Comparison of ENCODE assay signal across 9 cellular contexts in genomic region chr17:1203967-1204291, GRCh38. TPM values are rescaled to one million over a fixed set of nuclear protein-coding genes. Genes with fewer than 3 reads are reported as not detected.
DNase-seq lines count a peak whose midpoint lies in the region; ATAC-seq and TF ChIP-seq lines count a peak whose summit lies in the region.
"Had no signal": no experiment of that assay in that cellular context is flagged by ENCODE, and none has a peak within 500 bp of the region (broad histone marks: within the 10 kb centered on the region; RNA-seq: fewer than 3 reads in every experiment).

No MANE protein-coding gene starts in this region.

- no peaks in the 10 kb centered on the region for H3K9me3 ChIP-seq in CD4-positive, CD25-positive, alpha-beta regulatory T cell (ENCODE audit: control insufficient read depth in 2 of 2, low read length in 2 of 2)
- no peaks in the 10 kb centered on the region for H3K9me3 ChIP-seq in cardiac muscle cell (ENCODE audit: low read depth)
- H3K9me3 ChIP-seq in prostate gland, result no peaks in the 10 kb centered on the region

- H3K27ac ChIP-seq in CD4-positive, CD25-positive, alpha-beta regulatory T cell (ENCODE audit: insufficient read depth, low read length, poor library complexity, severe bottlenecking), result no peak overlapping the region
- H3K27ac ChIP-seq in cardiac muscle cell (no peak overlapping the region), prostate gland (peak overlapping the region; percentile 36 to 65)

- H3K4me3 ChIP-seq in CD4-positive, CD25-positive, alpha-beta regulatory T cell (ENCODE audit: low read depth, low read length), result no peak overlapping the region
- peak overlapping the region; percentile 28 for H3K4me3 ChIP-seq in cardiac muscle cell
- peak overlapping the region; percentile 44 to 48 for H3K4me3 ChIP-seq in prostate gland

- H3K4me1 Mint-ChIP-seq in CD4-positive, CD25-positive, alpha-beta regulatory T cell, result peaks cover 2 to 25% (median 12%) of the 10 kb centered on the region in 4 donors
- no peaks in the 10 kb centered on the region for H3K4me1 Mint-ChIP-seq in WTC11

- H3K27me3 ChIP-seq in CD4-positive, CD25-positive, alpha-beta regulatory T cell (ENCODE audit: control insufficient read depth, insufficient read depth, low read length), result no peaks in the 10 kb centered on the region
- H3K27me3 ChIP-seq in cardiac muscle cell (no peaks in the 10 kb centered on the region), prostate gland (replicated peaks; ENCODE audit: insufficient read depth) (no peaks in the 10 kb centered on the region)

- TF ChIP-seq POLR2A in prostate gland (IDR thresholded peaks at IDR 0.05), result no peak

- POLR2A ChIA-PET in WTC11 (lab: Charles Lee), result no interaction called here

- H3K9me3 Mint-ChIP-seq in CD4-positive, CD25-positive, alpha-beta regulatory T cell, result no peaks in the 10 kb centered on the region
- H3K9me3 Mint-ChIP-seq in WTC11, result no peaks in the 10 kb centered on the region
- H3K9me3 Mint-ChIP-seq: activated CD4-positive, alpha-beta T cell treated with anti-CD3 and anti-CD28 coated beads, Interleukin-2, amount 10 ng/mL, durations not matched to agents 7 days and 5 days had no signal

- peaks cover 27% of the 10 kb centered on the region for H3K27me3 Mint-ChIP-seq in CD4-positive, CD25-positive, alpha-beta regulatory T cell
- peaks cover 27% of the 10 kb centered on the region for H3K27me3 Mint-ChIP-seq in WTC11 (ENCODE audit: low read depth)

- H3K36me3 Mint-ChIP-seq in CD4-positive, CD25-positive, alpha-beta regulatory T cell, result no peaks in the 10 kb centered on the region
- no peaks in the 10 kb centered on the region for H3K36me3 Mint-ChIP-seq in WTC11

- ATAC-seq in CD4-positive, CD25-positive, alpha-beta regulatory T cell (ENCODE audit: low read depth in 2 of 2), result no peak
- no peak for ATAC-seq in WTC11
- no peak for ATAC-seq in activated CD4-positive, CD25-positive, alpha-beta regulatory T cell treated with anti-CD3 and anti-CD28 coated beads, Interleukin-2, amount 50 U/mL, for 24 hours

- intact Hi-C loops in prostate gland (cut with DNase I), result no loop called here

- CTCF ChIA-PET in WTC11 (lab: Charles Lee), result interaction anchor here (0.6 to 1.4 kb wide), 7 partner anchors 17 to 752 kb away, joined by 3 to 5 read pairs (median 3); no protein-coding TSS in a partner anchor

- peaks cover 15% of the 10 kb centered on the region for H3K4me1 ChIP-seq in CD4-positive, CD25-positive, alpha-beta regulatory T cell (ENCODE audit: control insufficient read depth, insufficient read depth, low read length, poor library complexity, severe bottlenecking)
- no peaks in the 10 kb centered on the region for H3K4me1 ChIP-seq in cardiac muscle cell (ENCODE audit: low read depth)
- H3K4me1 ChIP-seq in prostate gland (replicated peaks), result no peaks in the 10 kb centered on the region

- peak overlapping the region in 3 of 4 donors; percentile 31 to 73 (median 49) for H3K4me3 Mint-ChIP-seq in CD4-positive, CD25-positive, alpha-beta regulatory T cell
- H3K4me3 Mint-ChIP-seq in WTC11, result peak overlapping the region; percentile 65
- H3K4me3 Mint-ChIP-seq: activated CD4-positive, alpha-beta T cell treated with anti-CD3 and anti-CD28 coated beads, Interleukin-2, amount 10 ng/mL, durations not matched to agents 7 days and 5 days had no signal

- no peak for DNase-seq in CD4-positive, CD25-positive, alpha-beta regulatory T cell
- DNase-seq in WTC11 (ENCODE audit: low spot score), result no peak
- DNase-seq in cardiac muscle cell (ENCODE audit: low read depth in 1 of 2, low spot score in 1 of 2), result no peak
- no peak for DNase-seq in prostate gland (ENCODE audit: low spot score)
- no peak for DNase-seq in NCI-H82 treated with DMSO at 0.1 percent for 48 hours (lab: John Stamatoyannopoulos, UW; ENCODE audit: unreplicated experiment)
- DNase-seq in ecto neural progenitor cell (ENCODE audit: low spot score), result no peak
- DNase-seq in DMS 273 (lab: John Stamatoyannopoulos, UW; ENCODE audit: unreplicated experiment), result no peak

- no peak for TF ChIP-seq CTCF in WTC11 (IDR thresholded peaks at IDR 0.05)
- no peak for TF ChIP-seq CTCF in cardiac muscle cell (IDR thresholded peaks at IDR 0.05; ENCODE audit: low read depth, low read length)
- TF ChIP-seq CTCF in prostate gland (IDR thresholded peaks at IDR 0.05), result no peak

- H3K36me3 ChIP-seq in CD4-positive, CD25-positive, alpha-beta regulatory T cell (ENCODE audit: control insufficient read depth, insufficient read depth, low read length), result no peaks in the 10 kb centered on the region
- H3K36me3 ChIP-seq in cardiac muscle cell (no peaks in the 10 kb centered on the region), prostate gland (no peaks in the 10 kb centered on the region)

- 54% methylated on average over 19 of the region's 19 CpGs for WGBS in prostate gland

- no peak overlapping the region for H3K27ac Mint-ChIP-seq in CD4-positive, CD25-positive, alpha-beta regulatory T cell
- no peak overlapping the region for H3K27ac Mint-ChIP-seq in WTC11
- H3K27ac Mint-ChIP-seq: activated CD4-positive, alpha-beta T cell treated with anti-CD3 and anti-CD28 coated beads, Interleukin-2, amount 10 ng/mL, durations not matched to agents 7 days and 5 days had no signal

TF ChIP-seq in WTC11, 78 proteins besides CTCF, POLR2A, EP300 and RAD21 (continues in another document):
- TF ChIP-seq CREB1 (CRISPR knock-in tag; IDR thresholded peaks at IDR 0.05) (no peak), E2F5 (CRISPR knock-in tag; IDR thresholded peaks at IDR 0.05) (no peak), TEAD1 (CRISPR knock-in tag; IDR thresholded peaks at IDR 0.05) (no peak), IRF2 (CRISPR knock-in tag; IDR thresholded peaks at IDR 0.05; ENCODE audit: borderline replicate concordance, low read depth) (no peak), ATF1 (CRISPR knock-in tag; IDR thresholded peaks at IDR 0.05) (no peak), E2F1 (CRISPR knock-in tag; IDR thresholded peaks at IDR 0.05) (no peak), ZBTB43 (CRISPR knock-in tag; IDR thresholded peaks at IDR 0.05) (no peak), CREM (CRISPR knock-in tag; IDR thresholded peaks at IDR 0.05) (no peak), ZNF671 (CRISPR knock-in tag; IDR thresholded peaks at IDR 0.05) (no peak), PREB (CRISPR knock-in tag; IDR thresholded peaks at IDR 0.05; ENCODE audit: borderline replicate concordance) (no peak), ATF2 (CRISPR knock-in tag; IDR thresholded peaks at IDR 0.05; ENCODE audit: borderline replicate concordance, low read depth) (no peak), MYBL2 (CRISPR knock-in tag; IDR thresholded peaks at IDR 0.05) (no peak)

RNA-seq across cellular contexts. Expression of gene ABR, which starts 24.1 kb away (rescaled TPM):
- 116 TPM for total RNA-seq in CD4-positive, CD25-positive, alpha-beta regulatory T cell
- 10 to 100 TPM; 13.2 to 21.2 (median 17.4) TPM for polyA plus RNA-seq in CD4-positive, CD25-positive, alpha-beta regulatory T cell
- total RNA-seq in WTC11 (2021) (38.0 to 43.7 TPM (median 41.0 TPM) in 3 replicates), cardiac muscle cell (55.4 and 67.5 TPM in 2 replicates), prostate gland (10 to 100 TPM; 80.7 to 82.7 TPM)
- 23.5 and 36.1 TPM in 2 replicates for polyA plus RNA-seq in cardiac muscle cell

Comparison
In these comparisons a context has a peak if more than half of its experiments do, and no peak if none do; other contexts are left out.
1. H3K27ac ChIP-seq: peak in prostate gland (2 of 2); none in CD4-positive, CD25-positive, alpha-beta regulatory T cell (single experiment) and cardiac muscle cell (single experiment).